In genomic region chr12:48819986-48820385, GRCh38 we compare ENCODE assay signal across 20 cellular contexts. TPM values are rescaled to one million over a fixed set of nuclear protein-coding genes. Genes with fewer than 3 reads are reported as not detected.
DNase-seq lines count a peak whose midpoint lies in the region; ATAC-seq and TF ChIP-seq lines count a peak whose summit lies in the region.
"Had no signal": no experiment of that assay in that cellular context is flagged by ENCODE, and none has a peak within 500 bp of the region (broad histone marks: within the 10 kb centered on the region; RNA-seq: fewer than 3 reads in every experiment).

No MANE protein-coding gene starts in this region.

- no peak overlapping the region for H2BK5ac ChIP-seq in mesenchymal stem cell (ENCODE audit: low read depth, low read length, poor library complexity, severe bottlenecking)

- H3K4me2 ChIP-seq in mesenchymal stem cell (ENCODE audit: low read length, poor library complexity, severe bottlenecking), result no peak overlapping the region

- H3K36me3 ChIP-seq in mesenchymal stem cell (ENCODE audit: control insufficient read depth in 1 of 2, insufficient read depth in 2 of 2, low read depth in 1 of 2, low read length in 2 of 2), result peaks cover 19 to 25% of the 10 kb centered on the region in 2 experiments

- H3K27me3 ChIP-seq in mesenchymal stem cell (ENCODE audit: control insufficient read depth in 1 of 2, insufficient read depth in 1 of 2, low read length in 2 of 2), result no peaks in the 10 kb centered on the region

- peaks cover 18% of the 10 kb centered on the region for H3K4me1 Mint-ChIP-seq in T-helper 2 cell treated with Interferon-gamma antibody and Interleukin-4, amounts not matched to agents 5 μg/mL and 100 μg/mL, for 36 hours (ENCODE audit: low read depth)
- peaks cover 12% of the 10 kb centered on the region for H3K4me1 Mint-ChIP-seq in activated T-helper 17 cell treated with anti-CD3 and anti-CD28 coated beads, Interleukin-2, amount 50 U/mL, for 72 hours
- peaks cover 25% of the 10 kb centered on the region for H3K4me1 Mint-ChIP-seq in type B pancreatic cell (ENCODE audit: unreplicated experiment)

- H3K14ac ChIP-seq in mesenchymal stem cell (ENCODE audit: low read length in 2 of 2), result no peak overlapping the region

- H3K4ac ChIP-seq in mesenchymal stem cell (ENCODE audit: low read depth in 1 of 2, low read length in 2 of 2), result no peak overlapping the region

- H2AK5ac ChIP-seq in mesenchymal stem cell (ENCODE audit: low read length, severe bottlenecking), result no peak overlapping the region

- peak overlapping the region; percentile 1 for H4K91ac ChIP-seq in mesenchymal stem cell (ENCODE audit: low read length)

- TF ChIP-seq CTCF in type B pancreatic cell (conservative IDR thresholded peaks at IDR 0.05) (no peak), foreskin fibroblast (IDR thresholded peaks at IDR 0.05; ENCODE audit: low read depth, low read length) (no peak)

- no peak for DNase-seq in T-helper 2 cell treated with Interferon-gamma antibody and Interleukin-4, amounts not matched to agents 5 μg/mL and 100 μg/mL, for 36 hours (ENCODE audit: low spot score)
- DNase-seq in T-helper 2 cell, result no peak
- DNase-seq in mesenchymal stem cell, result no peak
- DNase-seq in type B pancreatic cell (ENCODE audit: extremely low spot score, unreplicated experiment), result no peak
- no peak for DNase-seq in foreskin fibroblast
- no peak for DNase-seq in activated CD8-positive, alpha-beta memory T cell treated with anti-CD3 and anti-CD28 coated beads for 24 hours
- DNase-seq: activated CD4-positive, alpha-beta T cell treated with anti-CD3 and anti-CD28 coated beads, Interleukin-2, amount 10 ng/mL, durations not matched to agents 7 days and 5 days; activated naive CD4-positive, alpha-beta T cell treated with Interleukin-2 at 50 U/mL for 16 hours; cortex of kidney; DMS79; GM23248; MV-4-11; NCI-H187 treated with DMSO at 0.1 percent for 48 hours; NCI-H446; NK-92 treated with Interleukin-12 subunit alpha and Interleukin-12 subunit beta, amount 100 ng/mL, for 24 hours; stimulated activated CD8-positive, alpha-beta memory T cell treated with anti-CD3 and anti-CD28 coated beads, Interleukin-4, amount 100 ng/mL, for 48 hours had no signal

- no peak overlapping the region for H3K27ac Mint-ChIP-seq in T-helper 2 cell treated with Interferon-gamma antibody and Interleukin-4, amounts not matched to agents 5 μg/mL and 100 μg/mL, for 36 hours
- H3K27ac Mint-ChIP-seq in activated T-helper 17 cell treated with anti-CD3 and anti-CD28 coated beads, Interleukin-2, amount 50 U/mL, for 72 hours, result no peak overlapping the region
- no peak overlapping the region for H3K27ac Mint-ChIP-seq in type B pancreatic cell
- H3K27ac Mint-ChIP-seq: activated CD4-positive, alpha-beta T cell treated with anti-CD3 and anti-CD28 coated beads, Interleukin-2, amount 10 ng/mL, durations not matched to agents 7 days and 5 days had no signal

- H3K79me1 ChIP-seq in mesenchymal stem cell (replicated peaks; ENCODE audit: low read length, poor library complexity, severe bottlenecking), result peaks cover 38% of the 10 kb centered on the region

- no peak overlapping the region for H2AFZ ChIP-seq in mesenchymal stem cell (ENCODE audit: low read depth, low read length)
- H2AFZ ChIP-seq: GM23248 had no signal

- no peak overlapping the region for H2BK12ac ChIP-seq in mesenchymal stem cell (ENCODE audit: low read length in 2 of 2)

- H3K36me3 Mint-ChIP-seq in T-helper 2 cell treated with Interferon-gamma antibody and Interleukin-4, amounts not matched to agents 5 μg/mL and 100 μg/mL, for 36 hours (ENCODE audit: low read depth), result no peaks in the 10 kb centered on the region
- H3K36me3 Mint-ChIP-seq in activated T-helper 17 cell treated with anti-CD3 and anti-CD28 coated beads, Interleukin-2, amount 50 U/mL, for 72 hours (ENCODE audit: low read depth), result no peaks in the 10 kb centered on the region
- peaks cover 4% of the 10 kb centered on the region for H3K36me3 Mint-ChIP-seq in type B pancreatic cell

- no peaks in the 10 kb centered on the region for H3K9me3 Mint-ChIP-seq in T-helper 2 cell treated with Interferon-gamma antibody and Interleukin-4, amounts not matched to agents 5 μg/mL and 100 μg/mL, for 36 hours
- H3K9me3 Mint-ChIP-seq in activated T-helper 17 cell treated with anti-CD3 and anti-CD28 coated beads, Interleukin-2, amount 50 U/mL, for 72 hours, result no peaks in the 10 kb centered on the region
- H3K9me3 Mint-ChIP-seq in type B pancreatic cell, result no peaks in the 10 kb centered on the region
- H3K9me3 Mint-ChIP-seq: activated CD4-positive, alpha-beta T cell treated with anti-CD3 and anti-CD28 coated beads, Interleukin-2, amount 10 ng/mL, durations not matched to agents 7 days and 5 days had no signal

- H3K4me1 ChIP-seq in mesenchymal stem cell (ENCODE audit: control insufficient read depth, insufficient read depth, low read depth, low read length), result peaks cover 23% of the 10 kb centered on the region

- no peak overlapping the region for H3K4me3 ChIP-seq in mesenchymal stem cell (ENCODE audit: insufficient read depth in 1 of 2, low read depth in 1 of 2, low read length in 2 of 2)
- no peak overlapping the region for H3K4me3 ChIP-seq in foreskin fibroblast (ENCODE audit: low read depth in 1 of 2, low read length in 2 of 2)
- H3K4me3 ChIP-seq: GM23248 had no signal

- no peak overlapping the region for H3K27ac ChIP-seq in mesenchymal stem cell (ENCODE audit: low read length, poor library complexity, severe bottlenecking)
- H3K27ac ChIP-seq: C4-2B, GM23248 had no signal

- no peak overlapping the region for H2BK120ac ChIP-seq in mesenchymal stem cell (ENCODE audit: low read depth, low read length)

- H3K27me3 Mint-ChIP-seq in T-helper 2 cell treated with Interferon-gamma antibody and Interleukin-4, amounts not matched to agents 5 μg/mL and 100 μg/mL, for 36 hours (ENCODE audit: low read depth), result peaks cover 35% of the 10 kb centered on the region
- no peaks in the 10 kb centered on the region for H3K27me3 Mint-ChIP-seq in activated T-helper 17 cell treated with anti-CD3 and anti-CD28 coated beads, Interleukin-2, amount 50 U/mL, for 72 hours
- H3K27me3 Mint-ChIP-seq in type B pancreatic cell, result no peaks in the 10 kb centered on the region

- 81% methylated on average over 2 of the region's 2 CpGs for WGBS in mesenchymal stem cell

- H3K23ac ChIP-seq in mesenchymal stem cell (ENCODE audit: low read length in 2 of 2), result no peak overlapping the region

- no peak overlapping the region for H3K18ac ChIP-seq in mesenchymal stem cell (ENCODE audit: low read depth in 1 of 2, low read length in 2 of 2)

- ATAC-seq in activated T-helper 17 cell treated with anti-CD3 and anti-CD28 coated beads, Interleukin-2, amount 50 U/mL, for 72 hours (replicated peaks), result no peak
- ATAC-seq in HG02763 (IDR thresholded peaks at IDR 0.05; ENCODE audit: unreplicated experiment), result no peak
- ATAC-seq: left lobe of liver had no signal

- no peak overlapping the region for H3K9ac ChIP-seq in mesenchymal stem cell (ENCODE audit: low read length)
- H3K9ac ChIP-seq: GM23248 had no signal

- no peaks in the 10 kb centered on the region for H3K9me3 ChIP-seq in mesenchymal stem cell (ENCODE audit: control insufficient read depth, low read length)

- H3K4me3 Mint-ChIP-seq in T-helper 2 cell treated with Interferon-gamma antibody and Interleukin-4, amounts not matched to agents 5 μg/mL and 100 μg/mL, for 36 hours, result peak overlapping the region; percentile 62
- H3K4me3 Mint-ChIP-seq in activated T-helper 17 cell treated with anti-CD3 and anti-CD28 coated beads, Interleukin-2, amount 50 U/mL, for 72 hours, result peak overlapping the region; percentile 95
- peak overlapping the region; percentile 87 for H3K4me3 Mint-ChIP-seq in type B pancreatic cell

- no peak overlapping the region for H2BK15ac ChIP-seq in mesenchymal stem cell (ENCODE audit: low read depth, poor library complexity, severe bottlenecking)

- no peak overlapping the region for H4K8ac ChIP-seq in mesenchymal stem cell (ENCODE audit: low read length)

RNA-seq across cellular contexts. Expression of gene CACNB3, which starts 1.7 kb away (rescaled TPM):
- 10 to 100 TPM in 1 of 2 donors, 1 to 10 TPM in 1; 5.9 to 17.7 TPM for total RNA-seq in activated T-helper 17 cell treated with anti-CD3 and anti-CD28 coated beads, Interleukin-2, amount 50 U/mL, for 72 hours
- 43.5 TPM for polyA plus RNA-seq in mesenchymal stem cell (2013, experiment 1 of 2)
- 45.6 TPM for polyA plus RNA-seq in mesenchymal stem cell (2013, experiment 2 of 2)
- total RNA-seq in type B pancreatic cell (ENCODE audit: low replicate concordance), result 56.3 and 57.0 TPM in 2 replicates

RNA-seq across cellular contexts. Expression of gene ADCY6, which starts 31.1 kb away (rescaled TPM):
- under 1 TPM in 1 of 2 donors, not detected in 1; 0.24 TPM for total RNA-seq in activated T-helper 17 cell treated with anti-CD3 and anti-CD28 coated beads, Interleukin-2, amount 50 U/mL, for 72 hours
- 23.9 TPM for polyA plus RNA-seq in mesenchymal stem cell (2013, experiment 1 of 2)
- 21.9 TPM for polyA plus RNA-seq in mesenchymal stem cell (2013, experiment 2 of 2)
- 40.5 and 54.4 TPM in 2 replicates for total RNA-seq in type B pancreatic cell (ENCODE audit: low replicate concordance)
- total RNA-seq: activated CD4-positive, alpha-beta T cell treated with anti-CD3 and anti-CD28 coated beads, Interleukin-2, amount 10 ng/mL, durations not matched to agents 7 days and 5 days had no signal

RNA-seq across cellular contexts. Expression of gene DDX23, which starts 32.0 kb away (rescaled TPM):
- 100 to 1,000 TPM in 1 of 2 donors, 10 to 100 TPM in 1; 81.4 to 122 TPM for total RNA-seq in activated T-helper 17 cell treated with anti-CD3 and anti-CD28 coated beads, Interleukin-2, amount 50 U/mL, for 72 hours
- polyA plus RNA-seq in mesenchymal stem cell (2013, experiment 1 of 2), result 49.3 TPM
- 45.4 TPM for polyA plus RNA-seq in mesenchymal stem cell (2013, experiment 2 of 2)
- 95.3 and 104 TPM in 2 replicates for total RNA-seq in type B pancreatic cell (ENCODE audit: low replicate concordance)

RNA-seq across cellular contexts. Expression of gene RND1, which starts 45.7 kb away (rescaled TPM):
- total RNA-seq in activated T-helper 17 cell treated with anti-CD3 and anti-CD28 coated beads, Interleukin-2, amount 50 U/mL, for 72 hours, result 1 to 10 TPM; 2.5 to 4.2 TPM
- 0.39 TPM for polyA plus RNA-seq in mesenchymal stem cell (2013, experiment 1 of 2)
- polyA plus RNA-seq in mesenchymal stem cell (2013, experiment 2 of 2), result 0.51 TPM
- total RNA-seq in type B pancreatic cell (ENCODE audit: low replicate concordance), result 3.2 and 6.9 TPM in 2 replicates
- polyA plus RNA-seq: GM23248 had no signal

Comparison
In these comparisons a context has a peak if more than half of its experiments do, and no peak if none do; other contexts are left out.
1. RNA of gene ADCY6, which starts 31.1 kb away (total RNA-seq): 40.5 to 54.4 TPM in type B pancreatic cell; 0.24 TPM in activated T-helper 17 cell treated with anti-CD3 and anti-CD28 coated beads, Interleukin-2, amount 50 U/mL, for 72 hours; every median in the first group is over 10 times any median in the second.
2. Peak in every context shown above with its lines, with median percentiles within 50 percentile points of each other: H3K4me3 Mint-ChIP-seq.